In genomic region chr12:112188130-112188830, GRCh38 we compare ENCODE assay signal across 26 cellular contexts.
"Had no signal": no experiment of that assay in that cellular context is flagged by ENCODE, and none has a peak within 500 bp of the region (broad histone marks: within the 10 kb centered on the region; RNA-seq: fewer than 3 reads in every experiment).

No MANE protein-coding gene starts in this region.

- H3K4me3 Mint-ChIP-seq: endodermal cell; memory B cell; mesothelial cell of epicardium; natural killer cell; neural crest cell; stimulated activated memory B cell treated with anti-CD40 and anti-IgM and Interleukin-4, amounts not matched to agents 10 μg/mL and 1 μg/mL and 100 μg/mL, for 72 hours; stimulated activated naive CD8-positive, alpha-beta T cell treated with anti-CD3 and anti-CD28 coated beads, Interleukin-15, Interleukin-2, amounts not matched to agents 100 ng/mL and 50 ng/mL, for 24 hours had no signal

- H3K27ac Mint-ChIP-seq: endodermal cell; mesothelial cell of epicardium; natural killer cell; progenitor cell of endocrine pancreas; stimulated activated memory B cell treated with anti-CD40 and anti-IgM and Interleukin-4, amounts not matched to agents 10 μg/mL and 1 μg/mL and 100 μg/mL, for 72 hours; stimulated activated naive CD8-positive, alpha-beta T cell treated with anti-CD3 and anti-CD28 coated beads, Interleukin-15, Interleukin-2, amounts not matched to agents 100 ng/mL and 50 ng/mL, for 24 hours had no signal

- H3K9me3 ChIP-seq: left ventricle myocardium inferior, lower lobe of right lung, spleen, testis, tibial nerve, upper lobe of right lung, vagina had no signal

- H3K27me3 ChIP-seq: foreskin keratinocyte, hepatocyte, spleen, testis, tibial nerve, upper lobe of right lung, vagina had no signal

- H3K27ac ChIP-seq: foreskin keratinocyte, hepatocyte, left ventricle myocardium inferior, lower lobe of right lung, spleen, testis, tibial nerve, upper lobe of right lung, vagina had no signal

- H3K4me3 ChIP-seq: hepatocyte, left ventricle myocardium inferior, lower lobe of right lung, spleen, testis, tibial nerve, upper lobe of right lung, vagina had no signal

- ATAC-seq: foreskin keratinocyte; left cardiac atrium; lower lobe of right lung; right cardiac atrium; stimulated activated memory B cell treated with anti-CD40 and anti-IgM and Interleukin-4, amounts not matched to agents 10 μg/mL and 1 μg/mL and 100 μg/mL, for 72 hours; upper lobe of right lung had no signal

- H3K27me3 Mint-ChIP-seq: memory B cell; progenitor cell of endocrine pancreas; stimulated activated memory B cell treated with anti-CD40 and anti-IgM and Interleukin-4, amounts not matched to agents 10 μg/mL and 1 μg/mL and 100 μg/mL, for 72 hours; stimulated activated naive CD8-positive, alpha-beta T cell treated with anti-CD3 and anti-CD28 coated beads, Interleukin-15, Interleukin-2, amounts not matched to agents 100 ng/mL and 50 ng/mL, for 24 hours had no signal

- H3K9me3 Mint-ChIP-seq: endodermal cell; memory B cell; mesothelial cell of epicardium; natural killer cell; neural crest cell; stimulated activated memory B cell treated with anti-CD40 and anti-IgM and Interleukin-4, amounts not matched to agents 10 μg/mL and 1 μg/mL and 100 μg/mL, for 72 hours; stimulated activated naive CD8-positive, alpha-beta T cell treated with anti-CD3 and anti-CD28 coated beads, Interleukin-15, Interleukin-2, amounts not matched to agents 100 ng/mL and 50 ng/mL, for 24 hours had no signal

- H3K4me1 Mint-ChIP-seq: memory B cell, mesothelial cell of epicardium, natural killer cell had no signal

- DNase-seq: dermis blood vessel endothelial cell; endodermal cell; erythroblast; foreskin keratinocyte; head of caudate nucleus; kidney; left cardiac atrium; left ventricle myocardium inferior; lower lobe of right lung; natural killer cell; right cardiac atrium; spleen; stimulated activated CD4-positive, alpha-beta T cell treated with anti-CD3 and anti-CD28 coated beads, Interleukin-15, amount 100 ng/mL, for 24 hours; stimulated activated CD4-positive, alpha-beta T cell treated with anti-CD3 and anti-CD28 coated beads, Interleukin-1b, Interleukin-23, amount 100 ng/mL, for 48 hours; stimulated activated CD4-positive, alpha-beta T cell treated with anti-CD3 and anti-CD28 coated beads, Interleukin-4, amount 100 ng/mL, for 24 hours; testis; upper lobe of right lung had no signal
